In genomic region chr22:19941365-19942070, GRCh38 we compare ENCODE assay signal across 8 cellular contexts. TPM values are rescaled to one million over a fixed set of nuclear protein-coding genes. Genes with fewer than 3 reads are reported as not detected.
DNase-seq lines count a peak whose midpoint lies in the region; ATAC-seq and TF ChIP-seq lines count a peak whose summit lies in the region.

COMT (plus strand) TSS chr22:19941772; CDS start chr22:19962527, 20,755 bp downstream.
TXNRD2 (minus strand) TSS chr22:19941818; CDS start chr22:19941803, 15 bp downstream.

- H3K27me3 Mint-ChIP-seq in activated naive CD4-positive, alpha-beta T cell treated with anti-CD3 and anti-CD28 coated beads, Interleukin-2, amount 10 ng/mL, durations not matched to agents 7 days and 5 days = no peaks in the 10 kb centered on the region

- H3K27ac ChIP-seq in SJCRH30 = peak within 1 kb of the TSS; percentile 95
- peak within 1 kb of the TSS; percentile 97 to 98 for H3K27ac ChIP-seq in ovary
- peak within 1 kb of the TSS; percentile 87 to 89 (median 89) for H3K27ac ChIP-seq in thyroid gland

- CTCF ChIA-PET in activated naive CD4-positive, alpha-beta T cell treated with anti-CD3 and anti-CD28 coated beads, Interleukin-2, amount 10 ng/mL, durations not matched to agents 7 days and 5 days (lab: Charles Lee) = interaction anchor here (1.2 kb wide), 1 partner anchor 31 kb away, joined by 4 read pairs; no protein-coding TSS in a partner anchor

- no peak for TF ChIP-seq CTCF in GM10266 (IDR thresholded peaks at IDR 0.05; ENCODE audit: control insufficient read depth, insufficient read depth, low read depth, missing control alignments)
- no peak for TF ChIP-seq CTCF in ovary (IDR thresholded peaks at IDR 0.05)
- TF ChIP-seq CTCF in thyroid gland (IDR thresholded peaks at IDR 0.05) = no peak

- peak within 1 kb of the TSS; percentile 95 for H3K4me3 ChIP-seq in SJCRH30
- H3K4me3 ChIP-seq in ovary = peak within 1 kb of the TSS; percentile 75
- peak within 1 kb of the TSS; percentile 28 to 73 (median 56) for H3K4me3 ChIP-seq in thyroid gland (replicated peaks in 1 of 3)

- 0 to 2% (median 1%) methylated on average over 30 to 62 of the region's 62 CpGs for WGBS in ovary, 3 donors
- WGBS in thyroid gland, 2 donors = 0 to 1% methylated on average over 10 to 22 of the region's 62 CpGs

- peaks cover 37% of the 10 kb centered on the region for H3K4me1 Mint-ChIP-seq in activated naive CD4-positive, alpha-beta T cell treated with anti-CD3 and anti-CD28 coated beads, Interleukin-2, amount 10 ng/mL, durations not matched to agents 7 days and 5 days

- H3K9me3 ChIP-seq in SJCRH30 (replicated peaks) (0 out of 2 replicates have a peak, but pooled peaks cover 3% of the 10 kb centered on the region), ovary (no peaks in the 10 kb centered on the region), thyroid gland (no peaks in the 10 kb centered on the region)

- H3K4me1 ChIP-seq in SJCRH30 (peaks cover 9% of the 10 kb centered on the region), ovary (ENCODE audit: insufficient read depth) (peaks cover 16% of the 10 kb centered on the region), thyroid gland (peaks cover 30% of the 10 kb centered on the region in 2 donors)

- DNase-seq in GM10266 (ENCODE audit: extremely low spot score) (peak; percentile 90), SJCRH30 (peak; percentile 80 to 82), glomerular endothelial cell (ENCODE audit: extremely low read depth, low read depth, low spot score) (no peak), ovary (peak; percentile 69 to 86 (median 80)), thyroid gland (peak; percentile 63 to 75)
- DNase-seq in activated naive CD4-positive, alpha-beta T cell treated with anti-CD3 and anti-CD28 coated beads, Interleukin-2, amount 10 ng/mL, durations not matched to agents 7 days and 5 days = peak; percentile 85

- peak within 1 kb of the TSS; percentile 94 for H3K27ac Mint-ChIP-seq in activated naive CD4-positive, alpha-beta T cell treated with anti-CD3 and anti-CD28 coated beads, Interleukin-2, amount 10 ng/mL, durations not matched to agents 7 days and 5 days

- H3K36me3 ChIP-seq in SJCRH30 = no peaks in the 10 kb centered on the region; the same call in 1 of the 2 replicates
- no peaks in the 10 kb centered on the region for H3K36me3 ChIP-seq in ovary
- H3K36me3 ChIP-seq in thyroid gland = no peaks in the 10 kb centered on the region

- H3K27me3 ChIP-seq in SJCRH30 = no peaks in the 10 kb centered on the region
- no peaks in the 10 kb centered on the region for H3K27me3 ChIP-seq in ovary
- no peaks in the 10 kb centered on the region for H3K27me3 ChIP-seq in thyroid gland

- peak within 1 kb of the TSS; percentile 94 for H3K4me3 Mint-ChIP-seq in activated naive CD4-positive, alpha-beta T cell treated with anti-CD3 and anti-CD28 coated beads, Interleukin-2, amount 10 ng/mL, durations not matched to agents 7 days and 5 days

- TF ChIP-seq POLR2A in ovary (IDR thresholded peaks at IDR 0.05) (peak; percentile 66), thyroid gland (IDR thresholded peaks at IDR 0.05) (peak in 1 of 2 donors; percentile 64)

- H3K9me3 Mint-ChIP-seq in activated naive CD4-positive, alpha-beta T cell treated with anti-CD3 and anti-CD28 coated beads, Interleukin-2, amount 10 ng/mL, durations not matched to agents 7 days and 5 days = peaks cover 2% of the 10 kb centered on the region

- ATAC-seq in HG03045 (IDR thresholded peaks at IDR 0.05; ENCODE audit: unreplicated experiment) = peak; percentile 64
- no peak for ATAC-seq in GM21786 (IDR thresholded peaks at IDR 0.05; ENCODE audit: unreplicated experiment)

- intact Hi-C loops in ovary (cut with DNase I) (loop anchor here in 1 of 4 donors (5.0 kb wide), 1 partner anchor 89 kb away; the partner anchor contains the start of genes GNB1L and RTL10), thyroid gland (cut with DNase I) (no loop called here)

- H3K36me3 Mint-ChIP-seq in activated naive CD4-positive, alpha-beta T cell treated with anti-CD3 and anti-CD28 coated beads, Interleukin-2, amount 10 ng/mL, durations not matched to agents 7 days and 5 days = peaks cover 17% of the 10 kb centered on the region

- TF ChIP-seq EP300 in ovary (IDR thresholded peaks at IDR 0.05) = no peak

RNA-seq across cellular contexts. Expression of gene COMT, which starts in this region (rescaled TPM):
- 69.2 and 74.6 TPM in 2 replicates for total RNA-seq in SJCRH30 (2014; rRNA removed; shearing (Covaris generic))
- total RNA-seq in glomerular endothelial cell (376 and 456 TPM in 2 replicates), ovary (100 to 1,000 TPM; 143 to 194 (median 161) TPM), thyroid gland (100 to 1,000 TPM in 3 of 4 donors, 10 to 100 TPM in 1; 92.6 to 216 (median 138) TPM)
- 100 to 1,000 TPM in 1 of 2 donors, 10 to 100 TPM in 1; 23.1 to 200 TPM for polyA plus RNA-seq in ovary

RNA-seq across cellular contexts. Expression of gene TXNRD2, which starts in this region (rescaled TPM):
- 17.0 and 17.2 TPM in 2 replicates for total RNA-seq in SJCRH30 (2014; rRNA removed; shearing (Covaris generic))
- total RNA-seq in glomerular endothelial cell = 47.6 and 104 TPM in 2 replicates
- total RNA-seq in ovary = 10 to 100 TPM; 21.3 to 37.3 (median 26.9) TPM
- polyA plus RNA-seq in ovary = 10 to 100 TPM; 21.3 to 37.8 TPM
- total RNA-seq in thyroid gland = 10 to 100 TPM; 19.5 to 34.5 (median 25.6) TPM
